18 cellular contexts compared by ENCODE assay signal in genomic region chr16:14063618-14064581, GRCh38.
"Had no signal": no experiment of that assay in that cellular context is flagged by ENCODE, and none has a peak within 500 bp of the region (broad histone marks: within the 10 kb centered on the region; RNA-seq: fewer than 3 reads in every experiment).

No MANE protein-coding gene starts in this region.

- H2AFZ ChIP-seq: hepatocyte had no signal

- H3K4me1 ChIP-seq: psoas muscle, thyroid gland had no signal

- H3K36me3 ChIP-seq: neutrophil, thyroid gland had no signal

- H3K79me2 ChIP-seq: hepatocyte had no signal

- DNase-seq: effector CD4-positive, alpha-beta T cell; endodermal cell; erythroblast; foreskin melanocyte; head of caudate nucleus; mucosa of descending colon; naive thymus-derived CD8-positive, alpha-beta T cell; psoas muscle; stimulated activated CD4-positive, alpha-beta T cell treated with anti-CD3 and anti-CD28 coated beads, Interleukin-2, amount 100 ng/mL, for 48 hours; stimulated activated naive CD4-positive, alpha-beta T cell treated with Interleukin-2 at 50 U/mL for 16 hours; thyroid gland had no signal

- H3K27me3 ChIP-seq: hepatocyte, neutrophil, thyroid gland had no signal

- H3K4me2 ChIP-seq: hepatocyte, smooth muscle cell had no signal

- H3K4me3 ChIP-seq: coronary artery, hepatocyte, mucosa of descending colon, psoas muscle, smooth muscle cell, thyroid gland had no signal

- H3K9me3 ChIP-seq: mucosa of descending colon, neutrophil, psoas muscle, thyroid gland had no signal

- FAIRE-seq: endothelial cell of umbilical vein, urothelium cell line had no signal

- ATAC-seq: left lobe of liver; mucosa of descending colon; naive thymus-derived CD8-positive, alpha-beta T cell; psoas muscle had no signal

- H3K27ac ChIP-seq: coronary artery, hepatocyte, neutrophil, psoas muscle, thyroid gland had no signal
